8 cellular contexts compared by ENCODE assay signal in the genomic region with DNA sequence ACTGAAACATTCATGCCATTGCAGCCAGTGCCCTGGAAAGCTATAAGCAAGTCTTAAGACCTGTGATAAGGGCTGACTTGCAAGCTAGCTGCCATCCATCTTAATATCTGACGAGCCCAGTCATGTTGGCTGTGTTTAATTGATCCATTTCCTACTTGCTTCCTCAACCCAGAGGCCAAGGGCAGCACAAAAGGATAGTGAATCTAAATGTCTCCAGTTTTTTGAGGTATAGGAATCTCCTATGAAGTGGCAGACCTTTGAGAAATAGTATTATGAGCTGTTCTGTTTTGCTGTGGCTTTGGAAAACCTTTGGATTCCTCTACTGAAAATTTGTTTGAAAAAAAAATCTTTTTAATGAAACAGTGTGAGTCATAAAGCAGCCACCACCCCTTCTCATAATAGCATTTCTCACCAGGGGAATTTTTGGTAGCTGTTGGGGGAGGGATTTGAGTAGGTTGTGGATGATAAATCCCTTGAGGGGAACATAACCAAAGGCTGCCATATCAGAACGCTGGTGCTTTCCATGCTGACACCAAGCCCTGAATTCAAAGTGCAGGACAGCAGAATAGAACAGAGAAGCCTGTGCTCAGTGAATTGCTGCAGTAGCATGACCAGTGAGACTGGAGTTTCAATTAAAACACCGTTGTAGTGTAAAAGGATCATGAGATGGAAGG. TPM values are rescaled to one million over a fixed set of nuclear protein-coding genes. Genes with fewer than 3 reads are reported as not detected.
DNase-seq lines count a peak whose midpoint lies in the region; ATAC-seq and TF ChIP-seq lines count a peak whose summit lies in the region.

No MANE protein-coding gene starts in this region.

- no peaks in the 10 kb centered on the region for H3K9me3 Mint-ChIP-seq in activated naive CD4-positive, alpha-beta T cell treated with anti-CD3 and anti-CD28 coated beads, Interleukin-2, amount 50 U/mL, for 24 hours

- H3K27me3 ChIP-seq in MG63 (no peaks in the 10 kb centered on the region), left ventricle myocardium inferior (ENCODE audit: low read depth) (no peaks in the 10 kb centered on the region)

- CTCF ChIA-PET in GM10248 (lab: Yijun Ruan, JAX), result interaction anchor here (0.7 to 3.7 kb wide), 13 partner anchors 8 to 99 kb away, joined by 3 to 20 read pairs (median 5); partner anchors contain the start of gene ZNRF1

- TF ChIP-seq CTCF in GM10248 (IDR thresholded peaks at IDR 0.05; ENCODE audit: control extremely low read depth, extremely low read depth, low read depth, missing control alignments) (no peak), left ventricle myocardium inferior (IDR thresholded peaks at IDR 0.05; ENCODE audit: borderline replicate concordance) (no peak)

- POLR2A ChIA-PET in GM10248 (lab: Yijun Ruan, JAX), result interaction anchor here (0.5 to 1.2 kb wide), 2 partner anchors 27 to 199 kb away, joined by 4 to 6 read pairs; partner anchors contain the start of gene WDR59

- H3K4me3 ChIP-seq in MG63, result no peak overlapping the region
- peak overlapping the region; percentile 32 for H3K4me3 ChIP-seq in left ventricle myocardium inferior

- no peaks in the 10 kb centered on the region for H3K36me3 ChIP-seq in MG63
- no peaks in the 10 kb centered on the region for H3K36me3 ChIP-seq in left ventricle myocardium inferior

- H3K27ac Mint-ChIP-seq in activated naive CD4-positive, alpha-beta T cell treated with anti-CD3 and anti-CD28 coated beads, Interleukin-2, amount 50 U/mL, for 24 hours, result peak overlapping the region; percentile 91

- peaks cover 32% of the 10 kb centered on the region for H3K4me1 Mint-ChIP-seq in activated naive CD4-positive, alpha-beta T cell treated with anti-CD3 and anti-CD28 coated beads, Interleukin-2, amount 50 U/mL, for 24 hours

- no peaks in the 10 kb centered on the region for H3K27me3 Mint-ChIP-seq in activated naive CD4-positive, alpha-beta T cell treated with anti-CD3 and anti-CD28 coated beads, Interleukin-2, amount 50 U/mL, for 24 hours

- intact Hi-C loops in left ventricle myocardium inferior (cut with micrococcal nuclease), result no loop called here

- H3K9me3 ChIP-seq in MG63 (no peaks in the 10 kb centered on the region), left ventricle myocardium inferior (replicated peaks) (no peaks in the 10 kb centered on the region)

- ATAC-seq in GM21786 (IDR thresholded peaks at IDR 0.05; ENCODE audit: unreplicated experiment), result peak; percentile 63

- peaks cover 65% of the 10 kb centered on the region for H3K4me1 ChIP-seq in left ventricle myocardium inferior

- peak overlapping the region; percentile 80 for H3K27ac ChIP-seq in left ventricle myocardium inferior (replicated peaks)

- H3K36me3 Mint-ChIP-seq in activated naive CD4-positive, alpha-beta T cell treated with anti-CD3 and anti-CD28 coated beads, Interleukin-2, amount 50 U/mL, for 24 hours, result no peaks in the 10 kb centered on the region

- DNase-seq in GM10248 (ENCODE audit: extremely low spot score), result peak; percentile 58
- peak; percentile 38 for DNase-seq in MG63
- DNase-seq in left ventricle myocardium inferior, result no peak
- DNase-seq in stimulated activated CD4-positive, alpha-beta T cell treated with anti-CD3 and anti-CD28 coated beads, Interleukin-15, amount 100 ng/mL, for 48 hours (ENCODE audit: low read depth in 2 of 2), result peak; percentile 43 to 46
- no peak for DNase-seq in HT-29 (ENCODE audit: low spot score)
- no peak for DNase-seq in NCI-H510A (lab: John Stamatoyannopoulos, UW)

- peak overlapping the region; percentile 70 for H3K4me3 Mint-ChIP-seq in activated naive CD4-positive, alpha-beta T cell treated with anti-CD3 and anti-CD28 coated beads, Interleukin-2, amount 50 U/mL, for 24 hours

RNA-seq across cellular contexts. Expression of gene ZNRF1, which starts 12.9 kb away (rescaled TPM):
- total RNA-seq in MG63 (2014; rRNA removed; shearing (Covaris generic); ENCODE audit: low replicate concordance), result 8.2 and 16.2 TPM in 2 replicates
- total RNA-seq in left ventricle myocardium inferior, result 22.3 TPM
- 15.5 and 17.2 TPM in 2 replicates for total RNA-seq in HT-29 (2014; rRNA removed; shearing (Covaris generic))

RNA-seq across cellular contexts. Expression of gene WDR59, which starts 26.8 kb away (rescaled TPM):
- total RNA-seq in MG63 (2014; rRNA removed; shearing (Covaris generic); ENCODE audit: low replicate concordance), result 5.4 and 12.9 TPM in 2 replicates
- 52.5 TPM for total RNA-seq in left ventricle myocardium inferior
- total RNA-seq in HT-29 (2014; rRNA removed; shearing (Covaris generic)), result 15.1 and 15.7 TPM in 2 replicates

Comparison
In these comparisons a context has a peak if more than half of its experiments do, and no peak if none do; other contexts are left out.
1. DNase-seq: peak in GM10248 (single experiment), MG63 (single experiment) and stimulated activated CD4-positive, alpha-beta T cell treated with anti-CD3 and anti-CD28 coated beads, Interleukin-15, amount 100 ng/mL, for 48 hours (2 of 2); none in left ventricle myocardium inferior (single experiment), HT-29 (single experiment) and NCI-H510A (single experiment).